Comparison of ENCODE assay signal across 18 cellular contexts in the genomic region with DNA sequence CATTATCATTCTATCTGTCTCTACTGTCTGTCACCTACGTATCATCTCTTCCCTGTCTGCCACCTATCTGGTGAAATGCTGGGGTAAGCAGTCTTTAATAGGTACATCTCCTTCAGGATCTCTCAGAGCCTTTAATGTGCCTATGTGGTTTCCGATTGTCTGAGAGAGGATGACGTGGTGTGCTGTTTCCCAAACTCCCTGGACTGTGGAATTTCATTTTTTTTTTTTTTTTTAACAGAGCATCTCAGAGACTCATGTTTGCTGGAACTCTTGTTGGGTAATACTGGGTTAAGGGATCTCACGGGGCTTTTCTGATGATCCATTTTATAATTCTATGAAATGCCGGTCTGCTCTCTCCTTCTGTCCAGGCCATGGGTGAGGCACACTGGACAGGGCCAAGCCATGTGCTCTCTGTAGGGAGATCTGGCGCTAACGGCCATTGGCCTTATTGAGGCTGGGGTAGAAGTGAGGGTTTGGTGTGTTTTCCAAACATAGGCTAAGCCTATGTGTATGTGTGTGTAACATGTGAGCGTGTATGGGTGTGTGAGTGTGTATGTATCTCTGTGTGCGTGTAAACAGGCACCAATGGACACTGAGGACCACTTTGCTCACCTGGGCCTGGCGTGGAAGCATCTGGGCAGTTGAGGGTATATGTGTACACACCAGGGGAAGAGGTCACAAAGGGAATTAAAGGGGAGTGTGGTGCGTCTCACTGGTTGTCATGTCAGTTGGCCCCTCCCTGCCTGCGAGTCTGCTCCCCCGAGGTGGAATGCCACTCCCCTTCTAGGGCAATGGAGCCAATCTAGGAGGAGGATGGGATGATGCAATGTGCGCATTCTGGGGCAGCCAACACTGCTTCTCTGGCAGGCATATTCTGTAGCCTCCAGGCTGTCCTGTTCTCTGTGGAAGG. TPM values are rescaled to one million over a fixed set of nuclear protein-coding genes. Genes with fewer than 3 reads are reported as not detected.
DNase-seq lines count a peak whose midpoint lies in the region; ATAC-seq and TF ChIP-seq lines count a peak whose summit lies in the region.
"Had no signal": no experiment of that assay in that cellular context is flagged by ENCODE, and none has a peak within 500 bp of the region (broad histone marks: within the 10 kb centered on the region; RNA-seq: fewer than 3 reads in every experiment).

No MANE protein-coding gene starts in this region.

- no peak overlapping the region for H3K4me3 ChIP-seq in endodermal cell (ENCODE audit: low read length)
- H3K4me3 ChIP-seq in subcutaneous abdominal adipose tissue (ENCODE audit: low read depth in 1 of 5, low read length in 5 of 5) = peak overlapping the region in 1 of 5 donors; percentile 7
- H3K4me3 ChIP-seq: GM12878 had no signal

- TF ChIP-seq CTCF in endodermal cell (conservative IDR thresholded peaks at IDR 0.05) = no peak
- no peak for TF ChIP-seq CTCF in natural killer cell (IDR thresholded peaks at IDR 0.05)

- H3K4me3 Mint-ChIP-seq in endodermal cell = no peak overlapping the region
- no peak overlapping the region for H3K4me3 Mint-ChIP-seq in natural killer cell

- ATAC-seq in HG03520 (IDR thresholded peaks at IDR 0.05; ENCODE audit: unreplicated experiment) (no peak), natural killer cell (no peak)
- ATAC-seq: GM12878, Panc1 had no signal

- H3K4me1 Mint-ChIP-seq in endodermal cell (peaks cover 4% of the 10 kb centered on the region), natural killer cell (peaks cover 0 to 4% of the 10 kb centered on the region in 2 donors)

- peaks cover 28% of the 10 kb centered on the region for H3K27me3 ChIP-seq in endodermal cell (ENCODE audit: control insufficient read depth, insufficient read depth, low read length, poor library complexity, severe bottlenecking)
- peaks cover 0 to 4% (median 0%) of the 10 kb centered on the region in 5 donors for H3K27me3 ChIP-seq in subcutaneous abdominal adipose tissue (ENCODE audit: control insufficient read depth in 5 of 5, insufficient read depth in 4 of 5, low read length in 5 of 5)

- no peak overlapping the region for H3K9ac ChIP-seq in endodermal cell (ENCODE audit: extremely low read depth, low read length, poor library complexity, severe bottlenecking)
- H3K9ac ChIP-seq in subcutaneous abdominal adipose tissue (ENCODE audit: low read length in 5 of 5) = peak overlapping the region in 2 of 5 donors; percentile 35 to 49

- no peak overlapping the region for H3K27ac ChIP-seq in endodermal cell (ENCODE audit: low read depth, low read length)
- peak overlapping the region; percentile 86 for H3K27ac ChIP-seq in subcutaneous abdominal adipose tissue (ENCODE audit: low read depth, low read length)

- no peaks in the 10 kb centered on the region for H3K9me3 Mint-ChIP-seq in endodermal cell
- no peaks in the 10 kb centered on the region for H3K9me3 Mint-ChIP-seq in natural killer cell

- H3K9me3 ChIP-seq in endodermal cell (ENCODE audit: control insufficient read depth, low read length) = no peaks in the 10 kb centered on the region
- no peaks in the 10 kb centered on the region for H3K9me3 ChIP-seq in subcutaneous abdominal adipose tissue (ENCODE audit: control insufficient read depth in 5 of 5, low read length in 5 of 5)

- peak; percentile 3 for DNase-seq in ELR (ENCODE audit: low read depth)
- peak; percentile 42 for DNase-seq in HT1080 (ENCODE audit: low read depth)
- peak; percentile 29 for DNase-seq in endodermal cell
- DNase-seq in natural killer cell = no peak
- no peak for DNase-seq in NCI-H526 (lab: John Stamatoyannopoulos, UW)
- DNase-seq: C1 segment of cervical spinal cord, EL, MM.1S, NCI-H1105, NCI-H187, NCI-H2171, SHP77 treated with DMSO at 0.1 percent for 48 hours had no signal

- H3K4me1 ChIP-seq in endodermal cell (ENCODE audit: control insufficient read depth, insufficient read depth, low read length) (no peaks in the 10 kb centered on the region), subcutaneous abdominal adipose tissue (ENCODE audit: control insufficient read depth in 5 of 5, insufficient read depth in 5 of 5, low read length in 5 of 5) (peaks cover 2 to 59% (median 48%) of the 10 kb centered on the region in 5 donors)

- WGBS in endodermal cell (ENCODE audit: insufficient coverage in 1 of 2, insufficient read length in 1 of 2), 2 experiments = 86 to 92% methylated on average over 10 to 14 of the region's 14 CpGs

- H3K36me3 ChIP-seq in endodermal cell (ENCODE audit: control insufficient read depth, insufficient read depth, low read length) (no peaks in the 10 kb centered on the region), subcutaneous abdominal adipose tissue (ENCODE audit: control insufficient read depth in 5 of 5, insufficient read depth in 5 of 5, low read length in 5 of 5) (no peaks in the 10 kb centered on the region)

- intact Hi-C loops in natural killer cell (cut with micrococcal nuclease) = no loop called here

- H3K36me3 Mint-ChIP-seq in endodermal cell (ENCODE audit: low read depth) (no peaks in the 10 kb centered on the region), natural killer cell (peaks cover 5% of the 10 kb centered on the region)

- H3K27me3 Mint-ChIP-seq in endodermal cell (ENCODE audit: insufficient read depth) = peaks cover 45% of the 10 kb centered on the region
- H3K27me3 Mint-ChIP-seq in natural killer cell (ENCODE audit: low read depth in 2 of 2) = peaks cover 16 to 25% of the 10 kb centered on the region in 2 donors

- H3K27ac Mint-ChIP-seq in endodermal cell = no peak overlapping the region
- no peak overlapping the region for H3K27ac Mint-ChIP-seq in natural killer cell

RNA-seq across cellular contexts. Expression of a gene that starts 7.8 kb away (rescaled TPM):
- 0.20 and 0.23 TPM in 2 replicates for total RNA-seq in HT1080 (2014; rRNA removed; shearing (Covaris generic))
- polyA plus RNA-seq in HT1080 (2015; cell fraction: cytosol; rRNA removed) = 0.05 and 0.07 TPM in 2 replicates
- not detected in 2 replicates for polyA plus RNA-seq in HT1080 (2015; cell fraction: nucleus; rRNA removed)
- total RNA-seq in endodermal cell (under 1 TPM in 1 of 2 donors, not detected in 1; 0.13 TPM), natural killer cell (under 1 TPM in 2 of 3 donors, not detected in 1; 0.07 to 0.28 TPM)
- polyA plus RNA-seq in endodermal cell (2013, experiment 1 of 2) = 0.53 TPM
- polyA plus RNA-seq in endodermal cell (2013, experiment 2 of 2) = 0.87 TPM
- total RNA-seq: NCI-H460 had no signal
- polyA plus RNA-seq: AG04450, GM12878 had no signal

Comparison
In these comparisons a context has a peak if more than half of its experiments do, and no peak if none do; other contexts are left out.
1. DNase-seq: peak in ELR (single experiment), HT1080 (single experiment) and endodermal cell (single experiment); none in natural killer cell (single experiment) and NCI-H526 (0 of 2).